1 cellular context compared by ENCODE assay signal in the genomic region with DNA sequence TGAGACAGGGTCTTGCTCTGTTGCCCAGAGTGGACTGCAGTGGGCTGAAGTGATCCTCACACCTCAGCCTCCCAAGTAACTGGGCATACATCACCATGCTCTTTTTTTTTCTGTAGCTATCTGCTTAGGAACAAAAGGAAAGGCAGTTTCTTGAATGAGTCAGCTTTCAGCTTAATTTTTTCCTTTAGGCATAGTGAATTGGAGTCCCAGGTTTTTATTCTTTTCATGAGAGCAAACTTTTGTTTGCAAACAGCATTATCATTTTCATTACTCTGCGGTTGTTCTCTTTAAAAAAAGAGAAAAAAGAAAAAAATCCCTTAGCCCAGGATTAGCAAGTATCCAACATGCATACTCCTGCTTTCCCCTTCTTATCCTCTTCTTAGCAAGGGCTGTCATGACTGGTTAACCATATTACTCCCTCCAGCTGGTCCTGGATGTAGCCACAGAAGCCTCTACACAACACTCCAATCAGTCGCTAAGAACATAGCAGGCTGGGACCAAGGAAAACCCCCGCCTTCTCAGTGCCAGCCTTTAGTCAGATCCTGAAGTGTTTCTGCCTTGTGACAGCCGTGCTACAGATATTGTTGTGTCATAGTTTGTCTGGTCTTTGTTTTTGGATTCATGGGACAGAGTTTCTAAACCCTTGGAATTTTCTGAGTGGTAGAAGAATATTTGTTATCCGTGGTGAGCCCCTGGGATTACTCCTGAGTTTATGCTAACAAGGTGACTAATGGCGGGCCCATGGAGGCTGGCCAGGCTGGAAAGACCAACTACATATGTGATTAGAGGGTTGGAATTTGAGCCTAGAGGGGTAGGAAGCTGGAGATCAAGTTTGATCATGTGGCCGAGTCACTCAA.
TF ChIP-seq lines count a peak whose summit lies in the region.

No MANE protein-coding gene starts in this region.

TF ChIP-seq in SK-N-SH, 30 proteins besides CTCF, POLR2A, EP300 and RAD21 (continued from another document):
- TF ChIP-seq RCOR1 (IDR thresholded peaks at IDR 0.05; ENCODE audit: low read length), result no peak
- TF ChIP-seq, protein P1, sequence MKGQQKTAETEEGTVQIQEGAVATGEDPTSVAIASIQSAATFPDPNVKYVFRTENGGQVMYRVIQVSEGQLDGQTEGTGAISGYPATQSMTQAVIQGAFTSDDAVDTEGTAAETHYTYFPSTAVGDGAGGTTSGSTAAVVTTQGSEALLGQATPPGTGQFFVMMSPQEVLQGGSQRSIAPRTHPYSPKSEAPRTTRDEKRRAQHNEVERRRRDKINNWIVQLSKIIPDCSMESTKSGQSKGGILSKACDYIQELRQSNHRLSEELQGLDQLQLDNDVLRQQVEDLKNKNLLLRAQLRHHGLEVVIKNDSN (IDR thresholded peaks at IDR 0.05; ENCODE audit: borderline replicate concordance, low read depth), result no peak
- no peak for TF ChIP-seq NRF1 (IDR thresholded peaks at IDR 0.05; ENCODE audit: low read depth, low read length)
- no peak for TF ChIP-seq RXRA (IDR thresholded peaks at IDR 0.05; ENCODE audit: borderline replicate concordance, low read depth)
- TF ChIP-seq ELF1 (IDR thresholded peaks at IDR 0.05), result no peak
- TF ChIP-seq, protein P2, sequence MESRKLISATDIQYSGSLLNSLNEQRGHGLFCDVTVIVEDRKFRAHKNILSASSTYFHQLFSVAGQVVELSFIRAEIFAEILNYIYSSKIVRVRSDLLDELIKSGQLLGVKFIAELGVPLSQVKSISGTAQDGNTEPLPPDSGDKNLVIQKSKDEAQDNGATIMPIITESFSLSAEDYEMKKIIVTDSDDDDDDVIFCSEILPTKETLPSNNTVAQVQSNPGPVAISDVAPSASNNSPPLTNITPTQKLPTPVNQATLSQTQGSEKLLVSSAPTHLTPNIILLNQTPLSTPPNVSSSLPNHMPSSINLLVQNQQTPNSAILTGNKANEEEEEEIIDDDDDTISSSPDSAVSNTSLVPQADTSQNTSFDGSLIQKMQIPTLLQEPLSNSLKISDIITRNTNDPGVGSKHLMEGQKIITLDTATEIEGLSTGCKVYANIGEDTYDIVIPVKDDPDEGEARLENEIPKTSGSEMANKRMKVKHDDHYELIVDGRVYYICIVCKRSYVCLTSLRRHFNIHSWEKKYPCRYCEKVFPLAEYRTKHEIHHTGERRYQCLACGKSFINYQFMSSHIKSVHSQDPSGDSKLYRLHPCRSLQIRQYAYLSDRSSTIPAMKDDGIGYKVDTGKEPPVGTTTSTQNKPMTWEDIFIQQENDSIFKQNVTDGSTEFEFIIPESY (IDR thresholded peaks at IDR 0.05; ENCODE audit: borderline replicate concordance, low read depth), result no peak
- peak; percentile 16 for TF ChIP-seq TCF12 (IDR thresholded peaks at IDR 0.05)
- TF ChIP-seq CHD2 (IDR thresholded peaks at IDR 0.05; ENCODE audit: low read length, partially characterized antibody), result no peak
- TF ChIP-seq MXI1 (IDR thresholded peaks at IDR 0.05; ENCODE audit: low read depth, low read length), result no peak
